Comparison of ENCODE assay signal across 8 cellular contexts in the genomic region with DNA sequence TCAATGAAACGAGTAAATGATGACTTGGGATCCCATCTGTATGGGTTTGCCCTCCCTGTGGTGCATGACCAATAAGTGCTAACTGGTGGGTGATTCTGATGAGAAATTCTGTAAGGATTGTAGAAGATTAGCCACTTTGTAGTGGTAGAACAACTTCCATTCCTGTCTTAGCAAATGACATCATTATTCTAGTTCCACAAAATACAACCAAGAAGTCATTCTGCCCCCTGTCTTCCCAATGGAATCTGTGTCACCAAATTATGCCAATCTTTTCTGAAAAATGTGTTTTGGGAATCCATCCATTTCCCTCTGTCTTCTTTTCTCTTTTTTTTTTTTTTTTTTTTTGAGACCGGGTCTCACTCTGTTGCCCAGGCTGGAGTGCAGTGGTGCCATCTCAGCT. TPM values are rescaled to one million over a fixed set of nuclear protein-coding genes. Genes with fewer than 3 reads are reported as not detected.
"Had no signal": no experiment of that assay in that cellular context is flagged by ENCODE, and none has a peak within 500 bp of the region (broad histone marks: within the 10 kb centered on the region; RNA-seq: fewer than 3 reads in every experiment).

No MANE protein-coding gene starts in this region.

- H3K27ac ChIP-seq: GM23248 had no signal

- H3K9me3 Mint-ChIP-seq: IgD-negative memory B cell had no signal

- ATAC-seq: HCT116 had no signal

- H3K36me3 ChIP-seq: HAP-1 had no signal

- H3K27ac Mint-ChIP-seq: IgD-negative memory B cell had no signal

- H3K9me3 ChIP-seq: HAP-1 had no signal

- H3K4me3 ChIP-seq: GM23248, HAP-1 had no signal

- H3K9ac ChIP-seq: GM23248 had no signal

- FAIRE-seq: H54, HTR-8/SVneo had no signal

- H2AFZ ChIP-seq: GM23248 had no signal

- DNase-seq: GM23248, GOT3, KG1 had no signal

- H3K27me3 Mint-ChIP-seq: IgD-negative memory B cell had no signal

RNA-seq across cellular contexts. Expression of a gene that starts 48.4 kb away (rescaled TPM):
- total RNA-seq: GM23248 had no signal
- polyA plus RNA-seq: GM23248 had no signal
